16 cellular contexts compared by ENCODE assay signal in the genomic region with DNA sequence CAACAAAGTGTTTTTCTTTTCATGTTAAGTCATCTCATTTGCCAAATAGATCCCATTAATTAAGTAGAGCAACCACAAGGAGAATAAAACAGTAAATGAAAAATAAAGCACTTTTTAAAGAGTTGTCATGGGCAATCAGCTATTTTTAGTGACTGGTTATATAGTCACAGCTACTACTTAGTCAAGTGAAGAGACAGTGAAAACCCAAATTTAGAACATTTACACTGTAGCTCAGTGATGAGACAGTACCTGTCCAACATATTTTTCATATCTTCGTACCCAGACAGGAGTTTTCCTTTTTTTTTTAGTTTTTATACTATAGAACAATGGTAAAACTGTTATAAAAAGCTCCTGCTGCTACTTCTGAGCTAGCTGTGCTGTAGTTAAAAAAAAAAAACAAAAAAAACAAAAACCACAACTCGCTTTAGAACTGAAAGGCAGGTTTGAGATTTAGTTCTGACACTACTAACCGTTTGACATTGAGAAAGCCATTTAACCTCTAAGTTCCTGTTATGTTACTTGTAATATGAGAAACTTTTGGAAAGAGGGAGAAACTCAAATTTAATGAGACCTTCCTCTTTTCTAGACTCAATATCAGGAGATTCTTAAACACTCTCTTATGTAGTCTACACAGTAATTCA.
"Had no signal": no experiment of that assay in that cellular context is flagged by ENCODE, and none has a peak within 500 bp of the region (broad histone marks: within the 10 kb centered on the region; RNA-seq: fewer than 3 reads in every experiment).

No MANE protein-coding gene starts in this region.

- H3K4me1 ChIP-seq: body of pancreas, left lung, thyroid gland had no signal

- H3K27ac ChIP-seq: body of pancreas, coronary artery, left lung, thyroid gland had no signal

- H3K9me3 ChIP-seq: body of pancreas, left lung, thyroid gland had no signal

- H3K36me3 ChIP-seq: left lung, thyroid gland had no signal

- DNase-seq: activated CD4-positive, alpha-beta T cell treated with anti-CD3 and anti-CD28 coated beads, Interleukin-2, amount 50 U/mL, for 4 hours; activated T-cell treated with anti-CD3 and anti-CD28 coated beads, Interleukin-2, amount 50 U/mL, for 1 hour; body of pancreas; central memory CD4-positive, alpha-beta T cell; effector CD4-positive, alpha-beta T cell; islet precursor cell; left lung; mesenchymal stem cell; occipital lobe; stimulated activated CD4-positive, alpha-beta T cell treated with anti-CD3 and anti-CD28 coated beads, Interleukin-4, amount 100 ng/mL, for 1 hour; stimulated activated naive CD8-positive, alpha-beta T cell treated with anti-CD3 and anti-CD28 coated beads, Interleukin-15, amount 100 ng/mL, for 72 hours; thyroid gland had no signal

- H3K27me3 ChIP-seq: body of pancreas, left lung, thyroid gland had no signal

- ATAC-seq: activated CD4-positive, CD25-positive, alpha-beta regulatory T cell treated with anti-CD3 and anti-CD28 coated beads, Interleukin-2, amount 50 U/mL, for 24 hours; body of pancreas; left lung; natural killer cell treated with Interleukin-12 subunit alpha and Interleukin-12 subunit beta and Interleukin-15 and Interleukin-18, amount 100 ng/mL, for 72 hours; stimulated activated naive CD8-positive, alpha-beta T cell treated with anti-CD3 and anti-CD28 coated beads, Interleukin-15, amount 100 ng/mL, for 72 hours had no signal

- FAIRE-seq: frontal cortex had no signal

- H3K4me3 ChIP-seq: body of pancreas, coronary artery, left lung, thyroid gland had no signal
